8 cellular contexts compared by ENCODE assay signal in genomic region chr3:112990672-112991602, GRCh38. TPM values are rescaled to one million over a fixed set of nuclear protein-coding genes. Genes with fewer than 3 reads are reported as not detected.
DNase-seq lines count a peak whose midpoint lies in the region; FAIRE-seq and TF ChIP-seq lines count a peak whose summit lies in the region.

GTPBP8 (plus strand) TSS chr3:112990984; CDS start chr3:112991000, 16 bp downstream.

- peaks cover 40% of the 10 kb centered on the region for H3K79me2 ChIP-seq in Loucy (ENCODE audit: insufficient read depth, low read length)

- peak within 1 kb of the TSS; percentile 85 for H3K4me2 ChIP-seq in Loucy (ENCODE audit: low read depth, low read length, poor library complexity, severe bottlenecking)

- no peaks in the 10 kb centered on the region for H3K36me3 ChIP-seq in Loucy (ENCODE audit: insufficient read depth, low read length)

- H3K9ac ChIP-seq in Loucy (ENCODE audit: low read depth, low read length, poor library complexity, severe bottlenecking), result peak within 1 kb of the TSS; percentile 72

- TF ChIP-seq POLR2A in H54 (IDR thresholded peaks at IDR 0.05; ENCODE audit: low read depth, low read length) (peak; percentile 56; the same call in 1 of the 2 replicates), Raji (IDR thresholded peaks at IDR 0.05; ENCODE audit: insufficient read depth, low read depth, low read length) (peak; percentile 92)

- H3K9me3 Mint-ChIP-seq in nephron, result no peaks in the 10 kb centered on the region
- no peaks in the 10 kb centered on the region for H3K9me3 Mint-ChIP-seq in stimulated activated naive CD8-positive, alpha-beta T cell treated with anti-CD3 and anti-CD28 coated beads, Interleukin-15, Interleukin-2, amounts not matched to agents 100 ng/mL and 50 ng/mL, for 24 hours

- H2AFZ ChIP-seq in Loucy (ENCODE audit: low read length), result peak within 1 kb of the TSS; percentile 94

- FAIRE-seq in H54 (lab: Jason Lieb, UNC), result peak; percentile 82

- H3K4me1 ChIP-seq in Loucy (ENCODE audit: insufficient read depth, low read length, poor library complexity, severe bottlenecking), result peaks cover 40% of the 10 kb centered on the region

- H3K4me3 ChIP-seq in Loucy (ENCODE audit: low read length, poor library complexity, severe bottlenecking) (peak within 1 kb of the TSS; percentile 87), fibroblast of the aortic adventitia (ENCODE audit: low read depth, low read length) (peak within 1 kb of the TSS; percentile 93)

- H3K36me3 Mint-ChIP-seq in nephron (ENCODE audit: low read depth), result peaks cover 5% of the 10 kb centered on the region
- peaks cover 19% of the 10 kb centered on the region for H3K36me3 Mint-ChIP-seq in stimulated activated naive CD8-positive, alpha-beta T cell treated with anti-CD3 and anti-CD28 coated beads, Interleukin-15, Interleukin-2, amounts not matched to agents 100 ng/mL and 50 ng/mL, for 24 hours (ENCODE audit: low read depth)

- H3K27ac Mint-ChIP-seq in nephron, result peak within 1 kb of the TSS; percentile 72 to 97 (median 90)
- H3K27ac Mint-ChIP-seq in stimulated activated naive CD8-positive, alpha-beta T cell treated with anti-CD3 and anti-CD28 coated beads, Interleukin-15, Interleukin-2, amounts not matched to agents 100 ng/mL and 50 ng/mL, for 24 hours, result peak within 1 kb of the TSS; percentile 85

- H3K4me1 Mint-ChIP-seq in nephron, result peaks cover 22% of the 10 kb centered on the region
- peaks cover 56% of the 10 kb centered on the region for H3K4me1 Mint-ChIP-seq in stimulated activated naive CD8-positive, alpha-beta T cell treated with anti-CD3 and anti-CD28 coated beads, Interleukin-15, Interleukin-2, amounts not matched to agents 100 ng/mL and 50 ng/mL, for 24 hours (ENCODE audit: low read depth)

- H3K27me3 ChIP-seq in Loucy (ENCODE audit: insufficient read depth, low read length, poor library complexity, severe bottlenecking), result no peaks in the 10 kb centered on the region

- DNase-seq in EL (peak; percentile 88), H54 (ENCODE audit: insufficient read length, low spot score) (peak; percentile 73), fibroblast of the aortic adventitia (ENCODE audit: low read depth) (peak; percentile 85)
- DNase-seq in activated effector memory CD4-positive, alpha-beta T cell treated with Interleukin-2 at 50 U/mL for 16 hours, result peak; percentile 77

- no peaks in the 10 kb centered on the region for H3K9me2 ChIP-seq in Loucy (replicated peaks; ENCODE audit: low read depth, low read length)

- peak within 1 kb of the TSS; percentile 81 to 89 (median 87) for H3K4me3 Mint-ChIP-seq in nephron
- H3K4me3 Mint-ChIP-seq in stimulated activated naive CD8-positive, alpha-beta T cell treated with anti-CD3 and anti-CD28 coated beads, Interleukin-15, Interleukin-2, amounts not matched to agents 100 ng/mL and 50 ng/mL, for 24 hours, result peak within 1 kb of the TSS; percentile 89

- H3F3A ChIP-seq in Loucy (ENCODE audit: low read depth), result no peaks in the 10 kb centered on the region

- no peaks in the 10 kb centered on the region for H3K9me3 ChIP-seq in Loucy (ENCODE audit: insufficient read depth, low read depth, low read length)

- TF ChIP-seq CTCF in Loucy (conservative IDR thresholded peaks at IDR 0.05; ENCODE audit: low read length) (no peak), fibroblast of the aortic adventitia (IDR thresholded peaks at IDR 0.05; ENCODE audit: insufficient read depth, low read length) (peak; percentile 16), nephron (IDR thresholded peaks at IDR 0.05; ENCODE audit: unreplicated experiment in 3 of 3) (no peak)

- peaks cover 8% of the 10 kb centered on the region for H3K27me3 Mint-ChIP-seq in nephron (ENCODE audit: low read depth)
- no peaks in the 10 kb centered on the region for H3K27me3 Mint-ChIP-seq in stimulated activated naive CD8-positive, alpha-beta T cell treated with anti-CD3 and anti-CD28 coated beads, Interleukin-15, Interleukin-2, amounts not matched to agents 100 ng/mL and 50 ng/mL, for 24 hours

- peaks cover 11% of the 10 kb centered on the region for H4K20me1 ChIP-seq in Loucy (ENCODE audit: insufficient read depth, low read length, poor library complexity, severe bottlenecking)

RNA-seq across cellular contexts. Expression of gene GTPBP8, which starts in this region (rescaled TPM):
- total RNA-seq in fibroblast of the aortic adventitia (ENCODE audit: low replicate concordance), result 33.4 and 60.6 TPM in 2 replicates

Comparison
In these comparisons a context has a peak if more than half of its experiments do, and no peak if none do; other contexts are left out.
1. Peak in every context shown above with its lines: DNase-seq and H3K4me3 ChIP-seq.